In genomic region chr22:25746012-25746373, GRCh38 we compare ENCODE assay signal across 11 cellular contexts. TPM values are rescaled to one million over a fixed set of nuclear protein-coding genes. Genes with fewer than 3 reads are reported as not detected.
DNase-seq lines count a peak whose midpoint lies in the region; ATAC-seq and TF ChIP-seq lines count a peak whose summit lies in the region.
"Had no signal": no experiment of that assay in that cellular context is flagged by ENCODE, and none has a peak within 500 bp of the region (broad histone marks: within the 10 kb centered on the region; RNA-seq: fewer than 3 reads in every experiment).

No MANE protein-coding gene starts in this region.

- peaks cover 2% of the 10 kb centered on the region for H3K27me3 Mint-ChIP-seq in CD8-positive, alpha-beta T cell (ENCODE audit: low read depth)

- H3K79me1 ChIP-seq in IMR-90 (ENCODE audit: low read depth in 1 of 2, low read length in 2 of 2) = no peaks in the 10 kb centered on the region
- H3K79me1 ChIP-seq in trophoblast cell (ENCODE audit: low read length) = no peaks in the 10 kb centered on the region

- H3K27ac ChIP-seq in IMR-90 (ENCODE audit: insufficient read depth, low read length) (no peak overlapping the region), adrenal gland (peak overlapping the region in 3 of 5 donors; percentile 43 to 90 (median 77)), transverse colon (no peak overlapping the region), trophoblast cell (ENCODE audit: low read depth, low read length) (no peak overlapping the region)
- no peak overlapping the region for H3K27ac ChIP-seq in CD8-positive, alpha-beta T cell (ENCODE audit: low read depth, low read length)

- H2AFZ ChIP-seq in IMR-90 (replicated peaks; ENCODE audit: low read length, poor library complexity) (no peak overlapping the region), trophoblast cell (ENCODE audit: insufficient read depth, low read length, poor library complexity) (no peak overlapping the region)

- H2BK15ac ChIP-seq in IMR-90 (ENCODE audit: low read depth, low read length) = no peak overlapping the region

- H2AK5ac ChIP-seq in IMR-90 (ENCODE audit: low read depth, low read length) (no peak overlapping the region; the same call in 1 of the 2 replicates), trophoblast cell (ENCODE audit: low read length) (no peak overlapping the region)

- CTCF ChIA-PET in IMR-90 (lab: Yijun Ruan, JAX) = no interaction called here
- CTCF ChIA-PET in CD8-positive, alpha-beta T cell (lab: Charles Lee) = no interaction called here

- peak; percentile 15 for DNase-seq in ACHN
- DNase-seq in IMR-90 = peak; percentile 43
- DNase-seq in adrenal gland = no peak
- peak; percentile 53 for DNase-seq in kidney tubule cell (ENCODE audit: low spot score)
- no peak for DNase-seq in transverse colon
- DNase-seq in CD8-positive, alpha-beta T cell = no peak
- DNase-seq in trophoblast cell = no peak
- DNase-seq in RKO (ENCODE audit: low spot score) = no peak
- DNase-seq: cortex of kidney, hypothalamus, MV-4-11 had no signal

- intact Hi-C loops in IMR-90 (cut with micrococcal nuclease) = no loop called here
- intact Hi-C loops in adrenal gland (cut with DNase I) = no loop called here
- intact Hi-C loops in transverse colon (cut with DNase I; ENCODE audit: low total_unique reads) = no loop called here
- intact Hi-C loops in CD8-positive, alpha-beta T cell (cut with DNase I, micrococcal nuclease) = no loop called here

- POLR2A ChIA-PET in IMR-90 (lab: Charles Lee; ENCODE audit: unreplicated experiment) = no interaction called here
- POLR2A ChIA-PET in CD8-positive, alpha-beta T cell (lab: Charles Lee) = no interaction called here

- no peak for TF ChIP-seq POLR2A in IMR-90 (IDR thresholded peaks at IDR 0.05; ENCODE audit: low read depth, low read length)
- no peak for TF ChIP-seq POLR2A in adrenal gland (IDR thresholded peaks at IDR 0.05)
- no peak for TF ChIP-seq POLR2A in transverse colon (IDR thresholded peaks at IDR 0.05)

- ATAC-seq in IMR-90 (ENCODE audit: low read depth) = no peak
- no peak for ATAC-seq in CD8-positive, alpha-beta T cell

- no peak overlapping the region for H3K27ac Mint-ChIP-seq in CD8-positive, alpha-beta T cell

- H3K36me3 ChIP-seq in IMR-90 (ENCODE audit: control insufficient read depth, insufficient read depth, low read length) (no peaks in the 10 kb centered on the region), adrenal gland (replicated peaks in 1 of 2) (no peaks in the 10 kb centered on the region), transverse colon (no peaks in the 10 kb centered on the region), trophoblast cell (ENCODE audit: control insufficient read depth in 1 of 2, insufficient read depth in 2 of 2, low read length in 2 of 2) (no peaks in the 10 kb centered on the region)
- H3K36me3 ChIP-seq in CD8-positive, alpha-beta T cell (ENCODE audit: insufficient read depth, low read length) = no peaks in the 10 kb centered on the region

- no CpG with 5 or more reads among the region's 1 CpG for WGBS in IMR-90 (ENCODE audit: extremely low coverage in 2 of 2, insufficient read length in 1 of 2), 2 experiments
- 0 to 35% (median 9%) methylated on average over 1 of the region's 1 CpG for WGBS in adrenal gland, 4 donors
- 6 to 27% methylated on average over 1 of the region's 1 CpG for WGBS in transverse colon (ENCODE audit: low coverage in 1 of 2), 2 donors
- no CpG with 5 or more reads among the region's 1 CpG for WGBS in trophoblast cell (ENCODE audit: extremely low coverage, insufficient coverage, insufficient read length)

- H3K4ac ChIP-seq in IMR-90 (ENCODE audit: low read depth, low read length) = no peak overlapping the region
- no peak overlapping the region for H3K4ac ChIP-seq in trophoblast cell (ENCODE audit: low read depth, low read length)

- no peak overlapping the region for H4K5ac ChIP-seq in IMR-90 (ENCODE audit: low read depth, low read length)

- no peak overlapping the region for H2AK9ac ChIP-seq in IMR-90 (replicated peaks; ENCODE audit: low read depth, low read length, poor library complexity)

- no peaks in the 10 kb centered on the region for H4K20me1 ChIP-seq in IMR-90 (ENCODE audit: insufficient read depth, low read length)

- H3K9ac ChIP-seq in IMR-90 (ENCODE audit: low read depth, low read length) (no peak overlapping the region), trophoblast cell (ENCODE audit: low read length) (no peak overlapping the region)

- H2BK5ac ChIP-seq in IMR-90 (ENCODE audit: low read depth, low read length, poor library complexity, severe bottlenecking) (no peak overlapping the region), trophoblast cell (ENCODE audit: low read depth, low read length, poor library complexity) (no peak overlapping the region)

- dilution Hi-C loops in IMR-90 (cut with HindIII; ENCODE audit: low sequenced_read_pairs, unreplicated experiment) = no loop called here

- no peak overlapping the region for H3K56ac ChIP-seq in IMR-90 (ENCODE audit: extremely low read depth, insufficient read depth, low read length)

- H4K8ac ChIP-seq in IMR-90 (ENCODE audit: low read depth in 2 of 2, low read length in 2 of 2) = no peak overlapping the region
- H4K8ac ChIP-seq in trophoblast cell (ENCODE audit: low read depth, low read length) = no peak overlapping the region

- H3K14ac ChIP-seq in IMR-90 (replicated peaks; ENCODE audit: low read depth, low read length) (no peak overlapping the region), trophoblast cell (ENCODE audit: low read length) (no peak overlapping the region)

- H3K9me3 ChIP-seq in IMR-90 (ENCODE audit: control insufficient read depth, insufficient read depth, low read length) = no peaks in the 10 kb centered on the region
- no peaks in the 10 kb centered on the region for H3K9me3 ChIP-seq in adrenal gland (replicated peaks in 1 of 3)
- H3K9me3 ChIP-seq in transverse colon = no peaks in the 10 kb centered on the region
- H3K9me3 ChIP-seq in CD8-positive, alpha-beta T cell (ENCODE audit: low read length) = no peaks in the 10 kb centered on the region
- H3K9me3 ChIP-seq in trophoblast cell (ENCODE audit: insufficient read depth, low read depth, low read length) = no peaks in the 10 kb centered on the region

- no peak overlapping the region for H2BK20ac ChIP-seq in IMR-90 (ENCODE audit: low read depth, low read length)

- H4K91ac ChIP-seq in IMR-90 (ENCODE audit: insufficient read depth, low read depth, low read length) (no peak overlapping the region), trophoblast cell (ENCODE audit: low read depth, low read length) (no peak overlapping the region)

- no peaks in the 10 kb centered on the region; the same call in 1 of the 2 replicates for H3K9me1 ChIP-seq in IMR-90 (ENCODE audit: insufficient read depth, low read length)

- H3K4me2 ChIP-seq in IMR-90 (ENCODE audit: low read depth, low read length) (no peak overlapping the region), trophoblast cell (ENCODE audit: low read length) (no peak overlapping the region)

- H3K4me1 Mint-ChIP-seq in CD8-positive, alpha-beta T cell (ENCODE audit: low read depth) = no peaks in the 10 kb centered on the region

- H3K4me3 ChIP-seq in IMR-90 (ENCODE audit: insufficient read depth, low read depth, low read length) (no peak overlapping the region), adrenal gland (no peak overlapping the region), transverse colon (no peak overlapping the region), trophoblast cell (ENCODE audit: low read depth, low read length) (no peak overlapping the region)
- no peak overlapping the region for H3K4me3 ChIP-seq in CD8-positive, alpha-beta T cell (ENCODE audit: low read depth, low read length)

- TF ChIP-seq RAD21 in IMR-90 (IDR thresholded peaks at IDR 0.05; ENCODE audit: low read length) = no peak

- no peak for TF ChIP-seq EP300 in transverse colon (IDR thresholded peaks at IDR 0.05; ENCODE audit: low read depth)

- peak overlapping the region; percentile 19; the same call in 1 of the 2 replicates for H2BK120ac ChIP-seq in IMR-90 (ENCODE audit: low read depth, low read length)
- H2BK120ac ChIP-seq in trophoblast cell (ENCODE audit: insufficient read depth, low read length, poor library complexity) = no peak overlapping the region

- in situ Hi-C loops in ACHN (cut with HindIII; ENCODE audit: low pct_ligation_motif_present, low pct_unique_long_range_greater_than_20kb, low sequenced_read_pairs) (no loop called here), IMR-90 (cut with MboI; ENCODE audit: low sequenced_read_pairs) (no loop called here), transverse colon (cut with MboI; ENCODE audit: low pct_ligation_motif_present in 1 of 4, low pct_unique_long_range_greater_than_20kb in 1 of 4, low sequenced_read_pairs in 3 of 4) (no loop called here)

- no peaks in the 10 kb centered on the region for H3K9me3 Mint-ChIP-seq in CD8-positive, alpha-beta T cell

- H2BK12ac ChIP-seq in trophoblast cell (ENCODE audit: low read length) = no peak overlapping the region

- no TSS peak for BruUV-seq in IMR-90 (replicated peaks; lab: Mats Ljungman, UMichigan)

- H3K4me3 Mint-ChIP-seq in CD8-positive, alpha-beta T cell = no peak overlapping the region

- H4K12ac ChIP-seq in trophoblast cell (ENCODE audit: low read depth, low read length) = no peak overlapping the region

- H3K36me3 Mint-ChIP-seq in CD8-positive, alpha-beta T cell = no peaks in the 10 kb centered on the region

- H3K27me3 ChIP-seq in IMR-90 (ENCODE audit: control insufficient read depth, insufficient read depth, low read length) = no peaks in the 10 kb centered on the region
- no peaks in the 10 kb centered on the region for H3K27me3 ChIP-seq in adrenal gland
- H3K27me3 ChIP-seq in transverse colon = no peaks in the 10 kb centered on the region
- H3K27me3 ChIP-seq in CD8-positive, alpha-beta T cell (ENCODE audit: insufficient read depth, low read length) = no peaks in the 10 kb centered on the region
- H3K27me3 ChIP-seq in trophoblast cell (ENCODE audit: insufficient read depth, low read length) = no peaks in the 10 kb centered on the region

- H3K23ac ChIP-seq in IMR-90 (ENCODE audit: low read depth, low read length) (no peak overlapping the region), trophoblast cell (ENCODE audit: low read length) (no peak overlapping the region)

- TF ChIP-seq CTCF in IMR-90 (conservative IDR thresholded peaks at IDR 0.05; ENCODE audit: low read depth, low read length) (no peak), adrenal gland (IDR thresholded peaks at IDR 0.05) (no peak), transverse colon (IDR thresholded peaks at IDR 0.05) (no peak)
- TF ChIP-seq CTCF in CD8-positive, alpha-beta T cell (IDR thresholded peaks at IDR 0.05) = no peak

- H3K18ac ChIP-seq in IMR-90 (ENCODE audit: low read depth, low read length) (no peak overlapping the region), trophoblast cell (ENCODE audit: low read length) (no peak overlapping the region)

- H3K4me1 ChIP-seq in IMR-90 (ENCODE audit: control insufficient read depth, insufficient read depth, low read length) (peaks cover 4% of the 10 kb centered on the region), adrenal gland (replicated peaks in 1 of 2) (peaks cover 3 to 24% of the 10 kb centered on the region in 2 donors), transverse colon (peaks cover 0 to 18% (median 0%) of the 10 kb centered on the region in 4 donors), trophoblast cell (ENCODE audit: control insufficient read depth in 1 of 2, insufficient read depth in 2 of 2, low read length in 2 of 2) (peaks cover 0 to 4% of the 10 kb centered on the region in 2 experiments)
- no peaks in the 10 kb centered on the region for H3K4me1 ChIP-seq in CD8-positive, alpha-beta T cell (ENCODE audit: insufficient read depth, low read length)

- no peaks in the 10 kb centered on the region for H3K79me2 ChIP-seq in trophoblast cell (ENCODE audit: control insufficient read depth, insufficient read depth, low read length, poor library complexity)

RNA-seq across cellular contexts. Expression of gene MYO18B, which starts 4.0 kb away (rescaled TPM):
- total RNA-seq in IMR-90 (2012; rRNA removed) (under 0.01 TPM in 1 of 2 replicates, not detected in the other), adrenal gland (under 1 TPM; 0.08 to 0.91 (median 0.18) TPM), transverse colon (under 1 TPM in 1 of 4 donors, not detected in 3; 0.27 TPM)
- polyA plus RNA-seq in IMR-90 (2012; rRNA removed) (not detected in 2 replicates), adrenal gland (under 1 TPM; 0.09 to 0.20 (median 0.16) TPM)
- polyA plus RNA-seq in IMR-90 (2012; cell fraction: cytosol; rRNA removed) = not detected in 2 replicates
- polyA plus RNA-seq in IMR-90 (2012; cell fraction: nucleus; rRNA removed; ENCODE audit: low replicate concordance) = 0.01 TPM in 2 replicates
- total RNA-seq in CD8-positive, alpha-beta T cell = under 1 TPM; 0.11 to 0.19 TPM
- 0.11 and 0.14 TPM in 2 replicates for polyA plus RNA-seq in trophoblast cell (2013)

Comparison
In these comparisons a context has a peak if more than half of its experiments do, and no peak if none do; other contexts are left out.
1. DNase-seq: peak in ACHN (single experiment), IMR-90 (single experiment) and kidney tubule cell (single experiment); none in adrenal gland (0 of 7), transverse colon (single experiment), CD8-positive, alpha-beta T cell (0 of 7), trophoblast cell (0 of 2) and RKO (single experiment).
2. H3K27ac ChIP-seq: peak in adrenal gland (3 of 5); none in IMR-90 (single experiment), transverse colon (0 of 4), CD8-positive, alpha-beta T cell (single experiment) and trophoblast cell (single experiment).